Comparison of ENCODE assay signal across 26 cellular contexts in genomic region chrX:117138070-117138469, GRCh38.
"Had no signal": no experiment of that assay in that cellular context is flagged by ENCODE, and none has a peak within 500 bp of the region (broad histone marks: within the 10 kb centered on the region; RNA-seq: fewer than 3 reads in every experiment).

No MANE protein-coding gene starts in this region.

- H3K4me3 ChIP-seq: MG63, SJSA1, SK-N-MC had no signal

- DNase-seq: IMR-90, Karpas-422, KG1, MG63, NCI-H1092, NCI-H1105 treated with DMSO at 0.1 percent for 48 hours, NCI-H1417 treated with DMSO at 0.1 percent for 48 hours, NCI-H146, NCI-H1694 treated with DMSO at 0.1 percent for 48 hours, NCI-H1930, NCI-H2081, NCI-H2107, NCI-H2227 treated with DMSO at 0.1 percent for 48 hours, NCI-H446, NCI-H510A, NCI-H524 treated with DMSO at 0.1 percent for 48 hours, NCI-H69, NCI-H774, Right ventricle myocardium superior, RPMI8226, SIG-M5 had no signal

- H3K27ac ChIP-seq: HL-60, SJSA1, SK-N-MC had no signal

- H3K4me1 ChIP-seq: SJSA1 had no signal

- H3K9me3 ChIP-seq: MG63, SJSA1 had no signal

- H3K36me3 ChIP-seq: MG63, SJSA1 had no signal

- FAIRE-seq: HTR-8/SVneo, RCC 7860 had no signal

- H3K27me3 ChIP-seq: MG63, SJSA1 had no signal
